In genomic region chr11:65089621-65090020, GRCh38 we compare ENCODE assay signal across 25 cellular contexts. TPM values are rescaled to one million over a fixed set of nuclear protein-coding genes. Genes with fewer than 3 reads are reported as not detected.
DNase-seq lines count a peak whose midpoint lies in the region; ATAC-seq and TF ChIP-seq lines count a peak whose summit lies in the region.
"Had no signal": no experiment of that assay in that cellular context is flagged by ENCODE, and none has a peak within 500 bp of the region (broad histone marks: within the 10 kb centered on the region; RNA-seq: fewer than 3 reads in every experiment).

No MANE protein-coding gene starts in this region.

- no peak for ATAC-seq in natural killer cell treated with Interleukin-12 subunit alpha and Interleukin-12 subunit beta and Interleukin-15 and Interleukin-18, amount 100 ng/mL, for 72 hours
- ATAC-seq in natural killer cell, result no peak
- no peak for ATAC-seq in GM21526 (IDR thresholded peaks at IDR 0.05; ENCODE audit: low FRiP score, unreplicated experiment)
- no peak for ATAC-seq in HG03565 (IDR thresholded peaks at IDR 0.05; ENCODE audit: unreplicated experiment)
- ATAC-seq: CD8-positive, alpha-beta T cell; GM12878; Panc1 had no signal

- intact Hi-C loops in natural killer cell (cut with micrococcal nuclease), result loop anchor here (10.0 kb wide), 1 partner anchor 1255 kb away; the partner anchor contains the start of genes B4GAT1 and BRMS1

- no peak overlapping the region for H3K4me3 Mint-ChIP-seq in natural killer cell treated with Interleukin-12 subunit alpha and Interleukin-12 subunit beta and Interleukin-15 and Interleukin-18, amount 100 ng/mL, for 72 hours
- H3K4me3 Mint-ChIP-seq in natural killer cell (no peak overlapping the region), endodermal cell (no peak overlapping the region)
- H3K4me3 Mint-ChIP-seq: CD8-positive, alpha-beta T cell had no signal

- no peaks in the 10 kb centered on the region for H3K9me3 Mint-ChIP-seq in natural killer cell treated with Interleukin-12 subunit alpha and Interleukin-12 subunit beta and Interleukin-15 and Interleukin-18, amount 100 ng/mL, for 72 hours
- H3K9me3 Mint-ChIP-seq in natural killer cell (no peaks in the 10 kb centered on the region), endodermal cell (no peaks in the 10 kb centered on the region)
- H3K9me3 Mint-ChIP-seq: CD8-positive, alpha-beta T cell; IgD-negative memory B cell had no signal

- no peaks in the 10 kb centered on the region for H3K27me3 ChIP-seq in OCI-LY1 (ENCODE audit: insufficient read depth, low read length)
- H3K27me3 ChIP-seq in endodermal cell (ENCODE audit: control insufficient read depth, insufficient read depth, low read length, poor library complexity, severe bottlenecking), result no peaks in the 10 kb centered on the region

- H3K9me3 ChIP-seq in OCI-LY1 (ENCODE audit: low read length), result no peaks in the 10 kb centered on the region
- H3K9me3 ChIP-seq in endodermal cell (ENCODE audit: control insufficient read depth, low read length), result no peaks in the 10 kb centered on the region

- H3K36me3 ChIP-seq in OCI-LY1 (ENCODE audit: insufficient read depth, low read length) (peaks cover 32% of the 10 kb centered on the region; the same call in 1 of the 2 replicates), endodermal cell (ENCODE audit: control insufficient read depth, insufficient read depth, low read length) (peaks cover 35% of the 10 kb centered on the region)

- no peaks in the 10 kb centered on the region for H3K27me3 Mint-ChIP-seq in natural killer cell treated with Interleukin-12 subunit alpha and Interleukin-12 subunit beta and Interleukin-15 and Interleukin-18, amount 100 ng/mL, for 72 hours
- H3K27me3 Mint-ChIP-seq in natural killer cell (ENCODE audit: low read depth in 2 of 2) (no peaks in the 10 kb centered on the region), endodermal cell (ENCODE audit: insufficient read depth) (no peaks in the 10 kb centered on the region)
- H3K27me3 Mint-ChIP-seq: IgD-negative memory B cell had no signal

- no peak for TF ChIP-seq CTCF in natural killer cell (IDR thresholded peaks at IDR 0.05)
- no peak for TF ChIP-seq CTCF in OCI-LY1 (IDR thresholded peaks at IDR 0.05; ENCODE audit: low read length)
- TF ChIP-seq CTCF in endodermal cell (conservative IDR thresholded peaks at IDR 0.05), result peak; percentile 14

- H4K20me1 ChIP-seq in OCI-LY1 (ENCODE audit: insufficient read depth, low read length), result no peaks in the 10 kb centered on the region

- H3K9ac ChIP-seq in OCI-LY1 (ENCODE audit: low read length) (no peak overlapping the region), endodermal cell (ENCODE audit: extremely low read depth, low read length, poor library complexity, severe bottlenecking) (no peak overlapping the region)

- 94 to 100% methylated on average over 4 of the region's 4 CpGs for WGBS in endodermal cell (ENCODE audit: insufficient coverage in 1 of 2, insufficient read length in 1 of 2), 2 experiments

- H3K4me1 ChIP-seq in OCI-LY1 (ENCODE audit: insufficient read depth, low read length, severe bottlenecking) (peaks cover 40% of the 10 kb centered on the region), endodermal cell (ENCODE audit: control insufficient read depth, insufficient read depth, low read length) (no peaks in the 10 kb centered on the region)

- peak overlapping the region; percentile 87 for H3K27ac ChIP-seq in OCI-LY1 (ENCODE audit: low read depth, low read length, poor library complexity, severe bottlenecking)
- H3K27ac ChIP-seq in endodermal cell (ENCODE audit: low read depth, low read length), result no peak overlapping the region
- H3K27ac ChIP-seq: SK-N-MC had no signal

- H3K79me2 ChIP-seq in OCI-LY1 (ENCODE audit: insufficient read depth, low read length), result no peaks in the 10 kb centered on the region

- no peaks in the 10 kb centered on the region for H3F3A ChIP-seq in OCI-LY1 (ENCODE audit: insufficient read depth, low read length)

- H3K4me3 ChIP-seq in OCI-LY1 (ENCODE audit: low read depth, low read length, poor library complexity, severe bottlenecking) (no peak overlapping the region), endodermal cell (ENCODE audit: low read length) (no peak overlapping the region)
- H3K4me3 ChIP-seq: GM12878, SK-N-MC had no signal

- DNase-seq in natural killer cell treated with Interleukin-12 subunit alpha and Interleukin-12 subunit beta and Interleukin-15 and Interleukin-18, amount 100 ng/mL, for 72 hours (ENCODE audit: low spot score), result peak; percentile 31
- no peak for DNase-seq in natural killer cell
- peak; percentile 33 for DNase-seq in endodermal cell
- DNase-seq in NK-92 (lab: John Stamatoyannopoulos, UW; ENCODE audit: unreplicated experiment), result no peak
- DNase-seq: C1 segment of cervical spinal cord; CD8-positive, alpha-beta T cell; DMS 273 treated with DMSO at 0.1 percent for 48 hours; DMS79; EL; GDM1; HCEC 1CT; Karpas-422; NCI-H2029; NCI-H446; NCI-H524 treated with DMSO at 0.1 percent for 48 hours; NCI-H774; SIG-M5; SW 1271 had no signal

- H3K4me2 ChIP-seq in OCI-LY1 (ENCODE audit: low read length), result no peak overlapping the region

- H3K4me1 Mint-ChIP-seq in natural killer cell treated with Interleukin-12 subunit alpha and Interleukin-12 subunit beta and Interleukin-15 and Interleukin-18, amount 100 ng/mL, for 72 hours (ENCODE audit: low read depth in 2 of 2), result peaks cover 5 to 8% of the 10 kb centered on the region in 2 donors
- H3K4me1 Mint-ChIP-seq in natural killer cell (peaks cover 7 to 13% of the 10 kb centered on the region in 2 donors), endodermal cell (no peaks in the 10 kb centered on the region)

- no peaks in the 10 kb centered on the region for H3K9me2 ChIP-seq in OCI-LY1 (ENCODE audit: low read depth, low read length)

- H2AFZ ChIP-seq in OCI-LY1 (ENCODE audit: low read length), result no peak overlapping the region

- H3K36me3 Mint-ChIP-seq in natural killer cell treated with Interleukin-12 subunit alpha and Interleukin-12 subunit beta and Interleukin-15 and Interleukin-18, amount 100 ng/mL, for 72 hours, result peaks cover 15% of the 10 kb centered on the region
- H3K36me3 Mint-ChIP-seq in natural killer cell, result peaks cover 7% of the 10 kb centered on the region
- H3K36me3 Mint-ChIP-seq in endodermal cell (ENCODE audit: low read depth), result peaks cover 38% of the 10 kb centered on the region

- H3K27ac Mint-ChIP-seq in natural killer cell treated with Interleukin-12 subunit alpha and Interleukin-12 subunit beta and Interleukin-15 and Interleukin-18, amount 100 ng/mL, for 72 hours, result no peak overlapping the region
- H3K27ac Mint-ChIP-seq in natural killer cell (no peak overlapping the region), endodermal cell (no peak overlapping the region)
- H3K27ac Mint-ChIP-seq: CD8-positive, alpha-beta T cell had no signal

RNA-seq across cellular contexts. Expression of gene ZFPL1, which starts 5.6 kb away (rescaled TPM):
- total RNA-seq in natural killer cell treated with Interleukin-12 subunit alpha and Interleukin-12 subunit beta and Interleukin-15 and Interleukin-18, amount 100 ng/mL, for 72 hours, result 10 to 100 TPM; 34.1 to 36.5 TPM
- total RNA-seq in natural killer cell (10 to 100 TPM; 49.8 to 60.2 (median 50.8) TPM), endodermal cell (10 to 100 TPM; 35.7 to 46.6 TPM)
- 50.1 TPM for polyA plus RNA-seq in endodermal cell (2013, experiment 1 of 2)
- polyA plus RNA-seq in endodermal cell (2013, experiment 2 of 2), result 41.9 TPM

RNA-seq across cellular contexts. Expression of gene CDCA5, which starts 5.8 kb away (rescaled TPM):
- total RNA-seq in natural killer cell treated with Interleukin-12 subunit alpha and Interleukin-12 subunit beta and Interleukin-15 and Interleukin-18, amount 100 ng/mL, for 72 hours, result 100 to 1,000 TPM in 1 of 2 donors, 10 to 100 TPM in 1; 59.2 to 140 TPM
- total RNA-seq in natural killer cell (1 to 10 TPM; 3.3 to 6.8 (median 3.8) TPM), endodermal cell (10 to 100 TPM; 48.1 to 82.6 TPM)
- 52.0 TPM for polyA plus RNA-seq in endodermal cell (2013, experiment 1 of 2)
- polyA plus RNA-seq in endodermal cell (2013, experiment 2 of 2), result 46.1 TPM

RNA-seq across cellular contexts. Expression of gene VPS51, which starts 6.4 kb away (rescaled TPM):
- total RNA-seq in natural killer cell treated with Interleukin-12 subunit alpha and Interleukin-12 subunit beta and Interleukin-15 and Interleukin-18, amount 100 ng/mL, for 72 hours, result 100 to 1,000 TPM; 132 to 149 TPM
- total RNA-seq in natural killer cell (100 to 1,000 TPM; 180 to 197 (median 184) TPM), endodermal cell (100 to 1,000 TPM; 107 to 113 TPM)
- polyA plus RNA-seq in endodermal cell (2013, experiment 1 of 2), result 67.1 TPM
- 64.7 TPM for polyA plus RNA-seq in endodermal cell (2013, experiment 2 of 2)

RNA-seq across cellular contexts. Expression of gene TM7SF2, which starts 22.1 kb away (rescaled TPM):
- 10 to 100 TPM; 18.6 to 30.7 TPM for total RNA-seq in natural killer cell treated with Interleukin-12 subunit alpha and Interleukin-12 subunit beta and Interleukin-15 and Interleukin-18, amount 100 ng/mL, for 72 hours
- total RNA-seq in natural killer cell, result 10 to 100 TPM; 17.0 to 23.2 (median 18.6) TPM
- total RNA-seq in endodermal cell, result 100 to 1,000 TPM in 1 of 2 donors, 10 to 100 TPM in 1; 97.9 to 108 TPM
- polyA plus RNA-seq in endodermal cell (2013, experiment 1 of 2), result 75.3 TPM
- polyA plus RNA-seq in endodermal cell (2013, experiment 2 of 2), result 70.5 TPM

RNA-seq across cellular contexts. Expression of gene ZNHIT2, which starts 27.9 kb away (rescaled TPM):
- total RNA-seq in natural killer cell treated with Interleukin-12 subunit alpha and Interleukin-12 subunit beta and Interleukin-15 and Interleukin-18, amount 100 ng/mL, for 72 hours, result 10 to 100 TPM in 1 of 2 donors, 1 to 10 TPM in 1; 9.8 to 23.7 TPM
- total RNA-seq in natural killer cell, result 1 to 10 TPM; 5.6 to 6.8 (median 6.1) TPM
- total RNA-seq in endodermal cell, result 10 to 100 TPM; 11.0 to 11.8 TPM
- 6.0 TPM for polyA plus RNA-seq in endodermal cell (2013, experiment 1 of 2)
- 5.4 TPM for polyA plus RNA-seq in endodermal cell (2013, experiment 2 of 2)

Comparison
In these comparisons a context has a peak if more than half of its experiments do, and no peak if none do; other contexts are left out.
1. DNase-seq: peak in natural killer cell treated with Interleukin-12 subunit alpha and Interleukin-12 subunit beta and Interleukin-15 and Interleukin-18, amount 100 ng/mL, for 72 hours (single experiment) and endodermal cell (single experiment); none in natural killer cell (single experiment) and NK-92 (single experiment).
2. RNA of gene CDCA5, which starts 5.8 kb away (total RNA-seq): 59.2 to 140 TPM in natural killer cell treated with Interleukin-12 subunit alpha and Interleukin-12 subunit beta and Interleukin-15 and Interleukin-18, amount 100 ng/mL, for 72 hours and 48.1 to 82.6 TPM in endodermal cell; 3.3 to 6.8 TPM in natural killer cell; every median in the first group is over 4 times any median in the second.